In the genomic region with DNA sequence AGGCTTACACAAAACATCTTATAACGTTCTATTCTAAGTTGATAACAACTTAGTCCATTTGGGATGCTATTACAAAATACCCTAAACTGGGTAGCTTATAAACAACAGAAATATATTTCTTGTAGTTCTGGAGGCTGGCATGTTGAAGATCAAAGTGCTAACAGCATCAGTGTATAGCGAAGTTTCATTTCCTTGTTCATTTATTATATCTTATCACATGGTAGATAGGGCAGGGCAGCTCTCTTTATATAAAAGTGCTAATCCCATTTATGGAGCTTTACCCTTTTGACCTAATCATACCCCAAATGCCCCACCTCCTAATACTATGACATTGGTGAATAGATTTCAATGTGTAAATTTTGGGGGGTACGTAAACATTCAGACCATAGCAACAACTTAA, we compare ENCODE assay signal across 37 cellular contexts. TPM values are rescaled to one million over a fixed set of nuclear protein-coding genes. Genes with fewer than 3 reads are reported as not detected.
"Had no signal": no experiment of that assay in that cellular context is flagged by ENCODE, and none has a peak within 500 bp of the region (broad histone marks: within the 10 kb centered on the region; RNA-seq: fewer than 3 reads in every experiment).

No MANE protein-coding gene starts in this region.

- H3K4me3 Mint-ChIP-seq: activated CD4-positive, alpha-beta memory T cell treated with anti-CD3 and anti-CD28 coated beads for 36 hours; activated CD4-positive, alpha-beta T cell treated with anti-CD3 and anti-CD28 coated beads for 36 hours; activated CD4-positive, alpha-beta T cell treated with anti-CD3 and anti-CD28 coated beads, Interleukin-2, amount 10 ng/mL, durations not matched to agents 24 days and 14 days; activated CD8-positive, alpha-beta memory T cell treated with anti-CD3 and anti-CD28 coated beads, Interleukin-2, amount 10 ng/mL, durations not matched to agents 7 days and 5 days; activated CD8-positive, alpha-beta T cell treated with anti-CD3 and anti-CD28 coated beads, Interleukin-2, amount 10 ng/mL, durations not matched to agents 7 days and 5 days; activated naive CD4-positive, alpha-beta T cell treated with anti-CD3 and anti-CD28 coated beads, Interleukin-2, amount 10 ng/mL, durations not matched to agents 7 days and 5 days; activated naive CD8-positive, alpha-beta T cell; activated T-cell treated with anti-CD3 and anti-CD28 coated beads, Interleukin-2, amount 50 U/mL, for 24 hours; activated T-cell treated with anti-CD3 and anti-CD28 coated beads, Interleukin-2, amount 50 U/mL, for 72 hours; central memory CD8-positive, alpha-beta T cell; T-helper 17 cell; T-helper 2 cell treated with Interferon-gamma antibody and Interleukin-4, amounts not matched to agents 5 μg/mL and 100 μg/mL, for 36 hours had no signal

- ATAC-seq: activated CD4-positive, alpha-beta T cell treated with anti-CD3 and anti-CD28 coated beads for 36 hours; activated CD8-positive, alpha-beta memory T cell treated with anti-CD3 and anti-CD28 coated beads, Interleukin-2, amount 10 ng/mL, durations not matched to agents 7 days and 5 days; activated CD8-positive, alpha-beta T cell treated with anti-CD3 and anti-CD28 coated beads, Interleukin-2, amount 10 ng/mL, durations not matched to agents 7 days and 5 days; activated T-cell treated with anti-CD3 and anti-CD28 coated beads, Interleukin-2, amount 50 U/mL, for 72 hours; gastroesophageal sphincter; heart right ventricle; T-helper 17 cell had no signal

- H3K36me3 ChIP-seq: brain microvascular endothelial cell, gastroesophageal sphincter had no signal

- H3K4me3 ChIP-seq: esophagus squamous epithelium, gastroesophageal sphincter, heart right ventricle had no signal

- H3K27ac ChIP-seq: brain microvascular endothelial cell, epithelial cell of prostate, esophagus squamous epithelium, gastroesophageal sphincter, heart right ventricle had no signal

- H3K27me3 Mint-ChIP-seq: activated CD4-positive, alpha-beta memory T cell treated with anti-CD3 and anti-CD28 coated beads for 36 hours; activated CD4-positive, alpha-beta T cell treated with anti-CD3 and anti-CD28 coated beads for 36 hours; activated CD4-positive, alpha-beta T cell treated with anti-CD3 and anti-CD28 coated beads, Interleukin-2, amount 10 ng/mL, durations not matched to agents 24 days and 14 days; activated CD8-positive, alpha-beta memory T cell treated with anti-CD3 and anti-CD28 coated beads, Interleukin-2, amount 10 ng/mL, durations not matched to agents 7 days and 5 days; activated naive CD4-positive, alpha-beta T cell treated with anti-CD3 and anti-CD28 coated beads, Interleukin-2, amount 10 ng/mL, durations not matched to agents 7 days and 5 days; activated naive CD8-positive, alpha-beta T cell; activated T-cell treated with anti-CD3 and anti-CD28 coated beads, Interleukin-2, amount 50 U/mL, for 24 hours; central memory CD8-positive, alpha-beta T cell; T-helper 17 cell had no signal

- H3K27me3 ChIP-seq: brain microvascular endothelial cell, esophagus squamous epithelium, gastroesophageal sphincter, heart right ventricle had no signal

- H3K27ac Mint-ChIP-seq: activated CD4-positive, alpha-beta memory T cell treated with anti-CD3 and anti-CD28 coated beads for 36 hours; activated CD4-positive, alpha-beta T cell treated with anti-CD3 and anti-CD28 coated beads for 36 hours; activated CD4-positive, alpha-beta T cell treated with anti-CD3 and anti-CD28 coated beads, Interleukin-2, amount 10 ng/mL, durations not matched to agents 24 days and 14 days; activated CD8-positive, alpha-beta memory T cell treated with anti-CD3 and anti-CD28 coated beads, Interleukin-2, amount 10 ng/mL, durations not matched to agents 7 days and 5 days; activated CD8-positive, alpha-beta T cell treated with anti-CD3 and anti-CD28 coated beads, Interleukin-2, amount 10 ng/mL, durations not matched to agents 7 days and 5 days; activated naive CD4-positive, alpha-beta T cell treated with anti-CD3 and anti-CD28 coated beads, Interleukin-2, amount 10 ng/mL, durations not matched to agents 7 days and 5 days; activated naive CD8-positive, alpha-beta T cell; activated T-cell treated with anti-CD3 and anti-CD28 coated beads, Interleukin-2, amount 50 U/mL, for 24 hours; activated T-cell treated with anti-CD3 and anti-CD28 coated beads, Interleukin-2, amount 50 U/mL, for 72 hours; T-helper 17 cell; T-helper 2 cell treated with Interferon-gamma antibody and Interleukin-4, amounts not matched to agents 5 μg/mL and 100 μg/mL, for 36 hours had no signal

- DNase-seq: activated CD4-positive, alpha-beta memory T cell treated with anti-CD3 and anti-CD28 coated beads for 36 hours; activated CD4-positive, alpha-beta T cell treated with anti-CD3 and anti-CD28 coated beads for 36 hours; activated CD4-positive, alpha-beta T cell treated with anti-CD3 and anti-CD28 coated beads, Interleukin-2, amount 10 ng/mL, durations not matched to agents 24 days and 14 days; activated CD4-positive, CD25-positive, alpha-beta regulatory T cell; activated CD4-positive, CD25-positive, alpha-beta regulatory T cell treated with anti-CD3 and anti-CD28 coated beads, Interleukin-2, amount 50 U/mL, for 72 hours; activated CD8-positive, alpha-beta memory T cell treated with anti-CD3 and anti-CD28 coated beads, Interleukin-2, amount 10 ng/mL, durations not matched to agents 7 days and 5 days; activated CD8-positive, alpha-beta memory T cell treated with anti-CD3 and anti-CD28 coated beads, Interleukin-2, amount 50 U/mL, for 4 hours; activated CD8-positive, alpha-beta T cell treated with anti-CD3 and anti-CD28 coated beads, Interleukin-2, amount 10 ng/mL, durations not matched to agents 7 days and 5 days; activated gamma-delta T cell; activated naive CD4-positive, alpha-beta T cell; activated naive CD4-positive, alpha-beta T cell treated with anti-CD3 and anti-CD28 coated beads, Interleukin-2, amount 10 ng/mL, durations not matched to agents 7 days and 5 days; activated T-cell treated with anti-CD3 and anti-CD28 coated beads, Interleukin-2, amount 50 U/mL, for 24 hours; activated T-cell treated with anti-CD3 and anti-CD28 coated beads, Interleukin-2, amount 50 U/mL, for 72 hours; amniotic stem cell; anterior cingulate cortex; brain microvascular endothelial cell; cortex of kidney; dermis blood vessel endothelial cell; effector CD4-positive, alpha-beta T cell; esophagus squamous epithelium; foreskin melanocyte; heart right ventricle; T-helper 1 cell; T-helper 17 cell; T1000 had no signal

- FAIRE-seq: astrocyte, bronchial epithelial cell, endometrium, endothelial cell of umbilical vein had no signal

RNA-seq across cellular contexts. Expression of gene NRAP, which starts 22.2 kb away (rescaled TPM):
- total RNA-seq: activated CD4-positive, alpha-beta memory T cell treated with anti-CD3 and anti-CD28 coated beads for 36 hours; activated CD4-positive, alpha-beta T cell treated with anti-CD3 and anti-CD28 coated beads for 36 hours; activated CD4-positive, alpha-beta T cell treated with anti-CD3 and anti-CD28 coated beads, Interleukin-2, amount 10 ng/mL, durations not matched to agents 24 days and 14 days; activated CD8-positive, alpha-beta memory T cell treated with anti-CD3 and anti-CD28 coated beads for 36 hours; activated CD8-positive, alpha-beta memory T cell treated with anti-CD3 and anti-CD28 coated beads, Interleukin-2, amount 10 ng/mL, durations not matched to agents 7 days and 5 days; activated CD8-positive, alpha-beta T cell treated with anti-CD3 and anti-CD28 coated beads, Interleukin-2, amount 10 ng/mL, durations not matched to agents 7 days and 5 days; activated T-cell treated with anti-CD3 and anti-CD28 coated beads, Interleukin-2, amount 50 U/mL, for 72 hours; astrocyte; bronchial epithelial cell; dermis blood vessel endothelial cell; endothelial cell of umbilical vein; fibroblast of lung; glomerular endothelial cell; T-helper 17 cell had no signal
- polyA plus RNA-seq: endothelial cell of umbilical vein, fibroblast of lung had no signal
